Comparison of ENCODE assay signal across 8 cellular contexts in genomic region chr21:44865561-44866280, GRCh38. TPM values are rescaled to one million over a fixed set of nuclear protein-coding genes. Genes with fewer than 3 reads are reported as not detected.
A peak's percentile ranks its signal among the peaks of the same experiment; 100 is the strongest.
DNase-seq lines count a peak whose midpoint lies in the region; ATAC-seq and TF ChIP-seq lines count a peak whose summit lies in the region.

No MANE protein-coding gene starts in this region.

- H3K4me1 Mint-ChIP-seq in CD4-positive, CD25-positive, alpha-beta regulatory T cell: peaks cover 12 to 80% (median 52%) of the 10 kb centered on the region in 4 donors
- H3K4me1 Mint-ChIP-seq in activated CD8-positive, alpha-beta T cell treated with anti-CD3 and anti-CD28 coated beads for 36 hours (ENCODE audit: low read depth): peaks cover 71% of the 10 kb centered on the region

- H3K14ac ChIP-seq in mesenchymal stem cell (ENCODE audit: low read length in 2 of 2): peak overlapping the region in 1 of 2 experiments; percentile 53

- no peaks in the 10 kb centered on the region for H3K27me3 Mint-ChIP-seq in CD4-positive, CD25-positive, alpha-beta regulatory T cell
- no peaks in the 10 kb centered on the region for H3K27me3 Mint-ChIP-seq in activated CD8-positive, alpha-beta T cell treated with anti-CD3 and anti-CD28 coated beads for 36 hours

- no peak overlapping the region for H2BK15ac ChIP-seq in mesenchymal stem cell (ENCODE audit: low read depth, poor library complexity, severe bottlenecking)

- DNase-seq in CD4-positive, CD25-positive, alpha-beta regulatory T cell: peak in 1 of 3 donors; percentile 53
- DNase-seq in activated CD8-positive, alpha-beta T cell treated with anti-CD3 and anti-CD28 coated beads for 36 hours: peak; percentile 56
- DNase-seq in mesenchymal stem cell: no peak
- DNase-seq in HuH-7 (ENCODE audit: low spot score): no peak
- no peak for DNase-seq in SK-N-DZ (ENCODE audit: low spot score)
- no peak for DNase-seq in HPDE6-E6E7 (ENCODE audit: extremely low spot score)

- H3K18ac ChIP-seq in mesenchymal stem cell (ENCODE audit: low read depth in 1 of 2, low read length in 2 of 2): peak overlapping the region; percentile 37 to 54

- no peak overlapping the region for H3K4me2 ChIP-seq in mesenchymal stem cell (ENCODE audit: low read length, poor library complexity, severe bottlenecking)

- peaks cover 20% of the 10 kb centered on the region for H3K36me3 Mint-ChIP-seq in CD4-positive, CD25-positive, alpha-beta regulatory T cell
- H3K36me3 Mint-ChIP-seq in activated CD8-positive, alpha-beta T cell treated with anti-CD3 and anti-CD28 coated beads for 36 hours (ENCODE audit: low read depth): peaks cover 36% of the 10 kb centered on the region

- H2BK120ac ChIP-seq in mesenchymal stem cell (ENCODE audit: low read depth, low read length): no peak overlapping the region

- H3K23ac ChIP-seq in mesenchymal stem cell (ENCODE audit: low read length in 2 of 2): no peak overlapping the region

- H2AFZ ChIP-seq in mesenchymal stem cell (ENCODE audit: low read depth, low read length): no peak overlapping the region

- WGBS in mesenchymal stem cell: 89% methylated on average over 12 of the region's 12 CpGs

- peak overlapping the region; percentile 49 for H3K27ac ChIP-seq in CD4-positive, CD25-positive, alpha-beta regulatory T cell (ENCODE audit: insufficient read depth, low read length, poor library complexity, severe bottlenecking)
- H3K27ac ChIP-seq in HUES6 (ENCODE audit: low read depth, low read length) (no peak overlapping the region), mesenchymal stem cell (ENCODE audit: low read length, poor library complexity, severe bottlenecking) (no peak overlapping the region)

- no peak overlapping the region for H2BK5ac ChIP-seq in mesenchymal stem cell (ENCODE audit: low read depth, low read length, poor library complexity, severe bottlenecking)

- H2AK5ac ChIP-seq in mesenchymal stem cell (ENCODE audit: low read length, severe bottlenecking): peak overlapping the region; percentile 27

- H3K9me3 ChIP-seq in CD4-positive, CD25-positive, alpha-beta regulatory T cell (ENCODE audit: control insufficient read depth in 2 of 2, low read length in 2 of 2): no peaks in the 10 kb centered on the region
- H3K9me3 ChIP-seq in HUES6 (ENCODE audit: control insufficient read depth, insufficient read depth, low read depth, low read length): no peaks in the 10 kb centered on the region
- H3K9me3 ChIP-seq in mesenchymal stem cell (ENCODE audit: control insufficient read depth, low read length): no peaks in the 10 kb centered on the region

- CTCF ChIA-PET in activated CD8-positive, alpha-beta T cell treated with anti-CD3 and anti-CD28 coated beads for 36 hours (lab: Charles Lee): interaction anchor here (0.6 to 1.5 kb wide), 2 partner anchors 72 kb away, joined by 3 to 6 read pairs; no protein-coding TSS in a partner anchor

- no peak overlapping the region for H4K8ac ChIP-seq in mesenchymal stem cell (ENCODE audit: low read length)

- peak; percentile 15 to 47 for ATAC-seq in CD4-positive, CD25-positive, alpha-beta regulatory T cell (ENCODE audit: low read depth in 2 of 2)
- peak; percentile 59 for ATAC-seq in activated CD8-positive, alpha-beta T cell treated with anti-CD3 and anti-CD28 coated beads for 36 hours
- no peak for ATAC-seq in HG02970 (IDR thresholded peaks at IDR 0.05; ENCODE audit: low FRiP score, unreplicated experiment)

- peak overlapping the region; percentile 15 to 72 (median 53) for H3K4me3 Mint-ChIP-seq in CD4-positive, CD25-positive, alpha-beta regulatory T cell
- peak overlapping the region; percentile 31 for H3K4me3 Mint-ChIP-seq in activated CD8-positive, alpha-beta T cell treated with anti-CD3 and anti-CD28 coated beads for 36 hours

- TF ChIP-seq CTCF in activated CD8-positive, alpha-beta T cell treated with anti-CD3 and anti-CD28 coated beads for 36 hours (IDR thresholded peaks at IDR 0.05): no peak

- peaks cover 56% of the 10 kb centered on the region for H3K4me1 ChIP-seq in CD4-positive, CD25-positive, alpha-beta regulatory T cell (ENCODE audit: control insufficient read depth, insufficient read depth, low read length, poor library complexity, severe bottlenecking)
- H3K4me1 ChIP-seq in HUES6 (ENCODE audit: control insufficient read depth, insufficient read depth, low read length) (peaks cover 52% of the 10 kb centered on the region), mesenchymal stem cell (ENCODE audit: control insufficient read depth, insufficient read depth, low read depth, low read length) (peaks cover 48% of the 10 kb centered on the region)

- POLR2A ChIA-PET in activated CD8-positive, alpha-beta T cell treated with anti-CD3 and anti-CD28 coated beads for 36 hours (lab: Charles Lee): interaction anchor here (1.5 kb wide), 1 partner anchor 46 kb away, joined by 3 read pairs; no protein-coding TSS in a partner anchor

- peak overlapping the region; percentile 2 for H3K4me3 ChIP-seq in CD4-positive, CD25-positive, alpha-beta regulatory T cell (ENCODE audit: low read depth, low read length)
- H3K4me3 ChIP-seq in HUES6 (ENCODE audit: low read depth, low read length) (no peak overlapping the region), mesenchymal stem cell (ENCODE audit: insufficient read depth in 1 of 2, low read depth in 1 of 2, low read length in 2 of 2) (peak overlapping the region in 1 of 2 experiments; percentile 0)

- H3K4ac ChIP-seq in mesenchymal stem cell (ENCODE audit: low read depth in 1 of 2, low read length in 2 of 2): no peak overlapping the region

- H3K27ac Mint-ChIP-seq in CD4-positive, CD25-positive, alpha-beta regulatory T cell: peak overlapping the region; percentile 71 to 79 (median 76)
- peak overlapping the region; percentile 91 for H3K27ac Mint-ChIP-seq in activated CD8-positive, alpha-beta T cell treated with anti-CD3 and anti-CD28 coated beads for 36 hours

- peaks cover 45% of the 10 kb centered on the region for H3K36me3 ChIP-seq in CD4-positive, CD25-positive, alpha-beta regulatory T cell (ENCODE audit: control insufficient read depth, insufficient read depth, low read length)
- H3K36me3 ChIP-seq in HUES6 (ENCODE audit: control insufficient read depth, insufficient read depth, low read length): peaks cover 49% of the 10 kb centered on the region
- peaks cover 44 to 46% of the 10 kb centered on the region in 2 experiments for H3K36me3 ChIP-seq in mesenchymal stem cell (ENCODE audit: control insufficient read depth in 1 of 2, insufficient read depth in 2 of 2, low read depth in 1 of 2, low read length in 2 of 2)

- H3K79me1 ChIP-seq in mesenchymal stem cell (replicated peaks; ENCODE audit: low read length, poor library complexity, severe bottlenecking): peaks cover 4% of the 10 kb centered on the region

- H2BK12ac ChIP-seq in mesenchymal stem cell (ENCODE audit: low read length in 2 of 2): peak overlapping the region in 1 of 2 experiments; percentile 35

- H3K9me3 Mint-ChIP-seq in CD4-positive, CD25-positive, alpha-beta regulatory T cell: no peaks in the 10 kb centered on the region
- H3K9me3 Mint-ChIP-seq in activated CD8-positive, alpha-beta T cell treated with anti-CD3 and anti-CD28 coated beads for 36 hours: no peaks in the 10 kb centered on the region

- H3K27me3 ChIP-seq in CD4-positive, CD25-positive, alpha-beta regulatory T cell (ENCODE audit: control insufficient read depth, insufficient read depth, low read length): no peaks in the 10 kb centered on the region
- H3K27me3 ChIP-seq in HUES6 (ENCODE audit: control insufficient read depth, insufficient read depth, low read length) (no peaks in the 10 kb centered on the region), mesenchymal stem cell (ENCODE audit: control insufficient read depth in 1 of 2, insufficient read depth in 1 of 2, low read length in 2 of 2) (no peaks in the 10 kb centered on the region)

- intact Hi-C loops in activated CD8-positive, alpha-beta T cell treated with anti-CD3 and anti-CD28 coated beads for 36 hours (cut with micrococcal nuclease): no loop called here

- peak overlapping the region; percentile 54 for H4K91ac ChIP-seq in mesenchymal stem cell (ENCODE audit: low read length)

- H3K9ac ChIP-seq in HUES6 (ENCODE audit: low read length): peak overlapping the region; percentile 8
- H3K9ac ChIP-seq in mesenchymal stem cell (ENCODE audit: low read length): no peak overlapping the region

RNA-seq across cellular contexts. Expression of gene PTTG1IP, which starts 7.8 kb away (rescaled TPM):
- 98.3 TPM for total RNA-seq in CD4-positive, CD25-positive, alpha-beta regulatory T cell
- 100 to 1,000 TPM in 1 of 4 donors, 10 to 100 TPM in 3; 78.5 to 100 (median 95.1) TPM for polyA plus RNA-seq in CD4-positive, CD25-positive, alpha-beta regulatory T cell
- total RNA-seq in activated CD8-positive, alpha-beta T cell treated with anti-CD3 and anti-CD28 coated beads for 36 hours: 10 to 100 TPM; 60.7 to 61.8 TPM
- polyA plus RNA-seq in mesenchymal stem cell (2013, experiment 1 of 2): 262 TPM
- polyA plus RNA-seq in mesenchymal stem cell (2013, experiment 2 of 2): 266 TPM
- polyA plus RNA-seq in SK-N-DZ (2014; cell fraction: cytosol; rRNA removed): 183 and 199 TPM in 2 replicates
- polyA plus RNA-seq in SK-N-DZ (2014; cell fraction: nucleus; rRNA removed): 130 and 133 TPM in 2 replicates

RNA-seq across cellular contexts. Expression of gene SUMO3, which starts 47.9 kb away (rescaled TPM):
- total RNA-seq in CD4-positive, CD25-positive, alpha-beta regulatory T cell: 65.8 TPM
- 10 to 100 TPM; 76.3 to 88.9 (median 80.2) TPM for polyA plus RNA-seq in CD4-positive, CD25-positive, alpha-beta regulatory T cell
- total RNA-seq in activated CD8-positive, alpha-beta T cell treated with anti-CD3 and anti-CD28 coated beads for 36 hours: 10 to 100 TPM; 69.8 to 72.9 TPM
- 110 TPM for polyA plus RNA-seq in mesenchymal stem cell (2013, experiment 1 of 2)
- polyA plus RNA-seq in mesenchymal stem cell (2013, experiment 2 of 2): 108 TPM
- polyA plus RNA-seq in SK-N-DZ (2014; cell fraction: cytosol; rRNA removed): 59.1 and 62.5 TPM in 2 replicates
- polyA plus RNA-seq in SK-N-DZ (2014; cell fraction: nucleus; rRNA removed): 17.8 and 27.2 TPM in 2 replicates

RNA-seq across cellular contexts. Expression of gene ITGB2, which starts 55.0 kb away (rescaled TPM):
- total RNA-seq in CD4-positive, CD25-positive, alpha-beta regulatory T cell: 411 TPM
- polyA plus RNA-seq in CD4-positive, CD25-positive, alpha-beta regulatory T cell: 100 to 1,000 TPM; 415 to 519 (median 446) TPM
- 100 to 1,000 TPM; 340 to 343 TPM for total RNA-seq in activated CD8-positive, alpha-beta T cell treated with anti-CD3 and anti-CD28 coated beads for 36 hours
- 0.40 TPM for polyA plus RNA-seq in mesenchymal stem cell (2013, experiment 1 of 2)
- 0.14 TPM for polyA plus RNA-seq in mesenchymal stem cell (2013, experiment 2 of 2)
- polyA plus RNA-seq in SK-N-DZ (2014; cell fraction: cytosol; rRNA removed): 0.07 TPM in 1 of 2 replicates, not detected in the other
- polyA plus RNA-seq in SK-N-DZ (2014; cell fraction: nucleus; rRNA removed): 0.13 TPM in 1 of 2 replicates, not detected in the other
